In genomic region chr19:58304748-58305064, GRCh38 we compare ENCODE assay signal across 6 cellular contexts. TPM values are rescaled to one million over a fixed set of nuclear protein-coding genes. Genes with fewer than 3 reads are reported as not detected.
DNase-seq lines count a peak whose midpoint lies in the region; ATAC-seq and TF ChIP-seq lines count a peak whose summit lies in the region.

No MANE protein-coding gene starts in this region.

- H3K27ac ChIP-seq in OCI-LY3 (ENCODE audit: low read length), result peak overlapping the region; percentile 43
- peak overlapping the region; percentile 79 for H3K27ac ChIP-seq in hepatocyte

- peaks cover 55 to 60% of the 10 kb centered on the region in 2 donors for H3K36me3 Mint-ChIP-seq in CD14-positive monocyte

- H3K9me3 Mint-ChIP-seq in CD14-positive monocyte, result peaks cover 24 to 51% (median 39%) of the 10 kb centered on the region in 7 donors

- ATAC-seq in HG02678 (IDR thresholded peaks at IDR 0.05; ENCODE audit: unreplicated experiment), result no peak

- no peak for DNase-seq in CD14-positive monocyte (ENCODE audit: low spot score)
- no peak for DNase-seq in hepatocyte (ENCODE audit: low spot score)
- no peak for DNase-seq in NCI-H748 (lab: John Stamatoyannopoulos, UW; ENCODE audit: unreplicated experiment)
- no peak for DNase-seq in stimulated activated CD8-positive, alpha-beta memory T cell treated with anti-CD3 and anti-CD28 coated beads, Interleukin-4, amount 100 ng/mL, for 48 hours

- intact Hi-C loops in CD14-positive monocyte (cut with micrococcal nuclease), result loop anchor here (2.0 to 10.0 kb wide), 4 partner anchors 22 to 300 kb away; partner anchors contain the start of genes ZNF274 (in 2 of the 2), ZSCAN22 (in 2 of the 2), RPS5 (in 1 of the 2) and ZNF606 (in 1 of the 2)

- WGBS in hepatocyte (ENCODE audit: low lambda C conversion rate, missing lambda C conversion rate), result 13% methylated on average over 7 of the region's 7 CpGs

- H3K27ac Mint-ChIP-seq in CD14-positive monocyte, result peak overlapping the region; percentile 91 to 99 (median 98)

- peaks cover 47% of the 10 kb centered on the region for H3K79me2 ChIP-seq in OCI-LY3 (ENCODE audit: low read length)
- H3K79me2 ChIP-seq in hepatocyte, result peaks cover 39% of the 10 kb centered on the region

- H2AFZ ChIP-seq in OCI-LY3 (ENCODE audit: low read depth, low read length) (peak overlapping the region; percentile 81), hepatocyte (peak overlapping the region; percentile 73)

- H3K36me3 ChIP-seq in OCI-LY3 (replicated peaks; ENCODE audit: low read depth, low read length), result peaks cover 61% of the 10 kb centered on the region
- no peaks in the 10 kb centered on the region for H3K36me3 ChIP-seq in hepatocyte (replicated peaks; ENCODE audit: insufficient read depth, low read depth)

- H3K27me3 Mint-ChIP-seq in CD14-positive monocyte (ENCODE audit: low read depth in 3 of 3), result peaks cover 0 to 2% (median 0%) of the 10 kb centered on the region in 3 donors

- peak overlapping the region; percentile 91 to 99 for H3K4me3 Mint-ChIP-seq in CD14-positive monocyte

- peaks cover 16% of the 10 kb centered on the region for H3K4me1 Mint-ChIP-seq in CD14-positive monocyte

- TF ChIP-seq CTCF in CD14-positive monocyte (IDR thresholded peaks at IDR 0.05) (no peak), OCI-LY3 (IDR thresholded peaks at IDR 0.05; ENCODE audit: low read depth, low read length) (no peak), hepatocyte (IDR thresholded peaks at IDR 0.05; ENCODE audit: poor library complexity) (no peak)

- H3K4me1 ChIP-seq in OCI-LY3 (ENCODE audit: low read length), result peaks cover 13% of the 10 kb centered on the region
- H3K4me1 ChIP-seq in hepatocyte (ENCODE audit: insufficient read depth), result peaks cover 9% of the 10 kb centered on the region

- H3K9me2 ChIP-seq in hepatocyte (replicated peaks; ENCODE audit: insufficient read depth), result no peaks in the 10 kb centered on the region

- H3K9ac ChIP-seq in OCI-LY3 (ENCODE audit: low read length), result peak overlapping the region; percentile 60

- H3K9me3 ChIP-seq in OCI-LY3 (ENCODE audit: insufficient read depth, low read length), result no peaks in the 10 kb centered on the region
- no peaks in the 10 kb centered on the region for H3K9me3 ChIP-seq in hepatocyte (ENCODE audit: low read depth)

- H4K20me1 ChIP-seq in OCI-LY3 (ENCODE audit: insufficient read depth, low read length) (no peaks in the 10 kb centered on the region), hepatocyte (ENCODE audit: insufficient read depth, poor library complexity, severe bottlenecking) (no peaks in the 10 kb centered on the region)

- H3K27me3 ChIP-seq in OCI-LY3 (ENCODE audit: low read depth, low read length) (no peaks in the 10 kb centered on the region), hepatocyte (no peaks in the 10 kb centered on the region)

- H3K4me2 ChIP-seq in OCI-LY3 (ENCODE audit: low read length) (peak overlapping the region; percentile 74), hepatocyte (peak overlapping the region; percentile 75)

- H3K4me3 ChIP-seq in OCI-LY3 (ENCODE audit: low read length) (peak overlapping the region; percentile 88), hepatocyte (peak overlapping the region; percentile 34)

RNA-seq across cellular contexts. Expression of gene ERVK3-1, which starts 0.5 kb away (rescaled TPM):
- polyA plus RNA-seq in CD14-positive monocyte, result 10 to 100 TPM; 34.6 to 38.8 TPM
- 57.9 and 73.2 TPM in 2 replicates for total RNA-seq in hepatocyte
- 68.9 and 71.7 TPM in 2 replicates for polyA plus RNA-seq in hepatocyte

RNA-seq across cellular contexts. Expression of gene ZSCAN22, which starts 22.1 kb away (rescaled TPM):
- polyA plus RNA-seq in CD14-positive monocyte (under 1 TPM; 0.58 to 0.99 TPM), hepatocyte (2.2 and 3.0 TPM in 2 replicates)
- total RNA-seq in hepatocyte, result 1.3 and 2.0 TPM in 2 replicates

RNA-seq across cellular contexts. Expression of gene ZNF8, which starts 26.0 kb away (rescaled TPM):
- polyA plus RNA-seq in CD14-positive monocyte (under 1 TPM; 0.05 to 0.25 TPM), hepatocyte (1.0 and 1.4 TPM in 2 replicates)
- 7.1 and 8.7 TPM in 2 replicates for total RNA-seq in hepatocyte

RNA-seq across cellular contexts. Expression of gene A1BG, which starts 48.6 kb away (rescaled TPM):
- 10 to 100 TPM; 30.2 to 54.5 TPM for polyA plus RNA-seq in CD14-positive monocyte
- total RNA-seq in hepatocyte, result 35.9 and 45.5 TPM in 2 replicates
- 106 and 108 TPM in 2 replicates for polyA plus RNA-seq in hepatocyte

RNA-seq across cellular contexts. Expression of gene ZNF497, which starts 57.8 kb away (rescaled TPM):
- under 1 TPM; 0.28 to 0.41 TPM for polyA plus RNA-seq in CD14-positive monocyte
- 1.5 and 1.6 TPM in 2 replicates for total RNA-seq in hepatocyte
- polyA plus RNA-seq in hepatocyte, result 3.3 and 4.3 TPM in 2 replicates
